Comparison of ENCODE assay signal across 1 cellular context in the genomic region with DNA sequence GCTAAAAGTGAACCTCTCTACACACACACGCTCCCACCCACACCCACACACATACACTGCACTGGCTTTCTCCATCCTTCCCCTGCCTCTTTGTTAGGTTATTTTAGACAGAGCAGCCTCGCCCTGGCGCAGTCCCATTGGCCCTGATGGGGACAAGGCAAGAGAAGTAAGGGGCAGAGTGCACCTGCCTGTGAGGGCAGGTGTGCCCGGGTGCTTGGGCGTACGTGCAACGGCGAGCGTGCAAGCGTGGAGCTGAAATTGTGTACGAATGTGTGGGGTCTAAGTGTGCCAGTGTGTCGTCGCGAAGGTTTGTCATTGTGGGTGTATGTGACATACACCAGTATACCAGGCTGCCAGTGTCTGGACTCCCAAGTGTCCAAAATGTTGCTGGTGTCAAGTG.
TF ChIP-seq lines count a peak whose summit lies in the region.

No MANE protein-coding gene starts in this region.

TF ChIP-seq in SK-N-SH treated with all-trans-retinoic acid at 6 μM for 48 hours, 23 proteins besides CTCF, POLR2A, EP300 and RAD21 (continued from another document):
- TF ChIP-seq ZNF565 (CRISPR knock-in tag; conservative IDR thresholded peaks at IDR 0.05; ENCODE audit: low read depth) (no peak), ZC3H10 (CRISPR knock-in tag; IDR thresholded peaks at IDR 0.05) (no peak), RARB (CRISPR knock-in tag; IDR thresholded peaks at IDR 0.05) (no peak), OSR1 (CRISPR knock-in tag; IDR thresholded peaks at IDR 0.05) (no peak)
TF ChIP-seq in SK-N-SH treated with all-trans-retinoic acid at 6 μM for 48 hours: peak in this region for 0.
